In genomic region chr1:16693469-16694071, GRCh38 we compare ENCODE assay signal across 9 cellular contexts. TPM values are rescaled to one million over a fixed set of nuclear protein-coding genes. Genes with fewer than 3 reads are reported as not detected.
DNase-seq lines count a peak whose midpoint lies in the region; ATAC-seq and TF ChIP-seq lines count a peak whose summit lies in the region.
"Not testable (repeated sequence)": the region's sequence is repeated elsewhere in the genome, so short reads cannot be mapped to it uniquely, and the experiment has no call there.
"Had no signal": no experiment of that assay in that cellular context is flagged by ENCODE, and none has a peak within 500 bp of the region (broad histone marks: within the 10 kb centered on the region; RNA-seq: fewer than 3 reads in every experiment).

No MANE protein-coding gene starts in this region.

- H4K91ac ChIP-seq in neuronal stem cell (ENCODE audit: low read depth, low read length, poor library complexity): not testable (repeated sequence)

- not testable (repeated sequence) for TF ChIP-seq POLR2A in body of pancreas (IDR thresholded peaks at IDR 0.05)

- POLR2A ChIA-PET in activated CD4-positive, alpha-beta T cell treated with anti-CD3 and anti-CD28 coated beads for 36 hours (lab: Charles Lee): interaction anchor here (0.6 to 1.5 kb wide), 2 partner anchors 212 to 345 kb away, joined by 3 to 4 read pairs; no protein-coding TSS in a partner anchor

- not testable (repeated sequence) for H2BK5ac ChIP-seq in neuronal stem cell (ENCODE audit: low read length)

- peak overlapping the region; percentile 8 for H3K4me3 ChIP-seq in NT2/D1 (ENCODE audit: insufficient read length, low read depth)
- H3K4me3 ChIP-seq in body of pancreas; neuronal stem cell (ENCODE audit: low read length in 2 of 2): not testable (repeated sequence)

- not testable (repeated sequence) for H3K27ac ChIP-seq in body of pancreas; foreskin keratinocyte; neuronal stem cell (replicated peaks; ENCODE audit: low read length)

- H3K27ac Mint-ChIP-seq in activated CD4-positive, alpha-beta T cell treated with anti-CD3 and anti-CD28 coated beads for 36 hours; memory B cell; stimulated activated naive B cell treated with anti-CD40 and anti-IgM and Interleukin-4, amounts not matched to agents 10 μg/mL and 1 μg/mL and 100 μg/mL, for 72 hours: not testable (repeated sequence)

- H3K4me2 ChIP-seq in neuronal stem cell (ENCODE audit: insufficient read depth, low read length, poor library complexity, severe bottlenecking): peak overlapping the region; percentile 49

- DNase-seq in NT2/D1 (ENCODE audit: low read depth, low spot score); foreskin keratinocyte; memory B cell (ENCODE audit: low spot score in 2 of 2); neuronal stem cell (ENCODE audit: low spot score); stimulated activated naive B cell treated with anti-CD40 and anti-IgM and Interleukin-4, amounts not matched to agents 10 μg/mL and 1 μg/mL and 100 μg/mL, for 72 hours: not testable (repeated sequence)
- peak; percentile 4 for DNase-seq in activated CD4-positive, alpha-beta T cell treated with anti-CD3 and anti-CD28 coated beads for 36 hours
- DNase-seq in body of pancreas: peak in 1 of 4 donors; percentile 21

- WGBS in body of pancreas, 2 donors: 11% methylated on average over 21 of the region's 73 CpGs; no CpG with 5 or more reads in 1 of the 2 donors
- no CpG with 5 or more reads among the region's 73 CpGs for WGBS in neuronal stem cell (ENCODE audit: extremely low coverage in 2 of 2, insufficient read length in 2 of 2, insufficient replicate concordance in 1 of 2), 2 donors

- H3K4me1 Mint-ChIP-seq in activated CD4-positive, alpha-beta T cell treated with anti-CD3 and anti-CD28 coated beads for 36 hours; memory B cell; stimulated activated naive B cell treated with anti-CD40 and anti-IgM and Interleukin-4, amounts not matched to agents 10 μg/mL and 1 μg/mL and 100 μg/mL, for 72 hours: not testable (repeated sequence)

- H2BK120ac ChIP-seq in neuronal stem cell (ENCODE audit: low read depth, low read length): not testable (repeated sequence)

- not testable (repeated sequence) for H3K14ac ChIP-seq in neuronal stem cell (ENCODE audit: low read length)

- not testable (repeated sequence) for H3K23ac ChIP-seq in neuronal stem cell (ENCODE audit: low read depth, low read length, poor library complexity)

- CTCF ChIA-PET in activated CD4-positive, alpha-beta T cell treated with anti-CD3 and anti-CD28 coated beads for 36 hours (lab: Charles Lee): interaction anchor here (0.6 to 1.9 kb wide), 4 partner anchors 9 to 34 kb away, joined by 3 to 9 read pairs (median 4); no protein-coding TSS in a partner anchor

- not testable (repeated sequence) for H3K18ac ChIP-seq in neuronal stem cell (ENCODE audit: low read length)

- H3K9ac ChIP-seq in NT2/D1 (ENCODE audit: insufficient read length, low read depth); neuronal stem cell (ENCODE audit: low read depth, low read length, poor library complexity): not testable (repeated sequence)

- H3K27me3 Mint-ChIP-seq in activated CD4-positive, alpha-beta T cell treated with anti-CD3 and anti-CD28 coated beads for 36 hours: peaks cover 11% of the 10 kb centered on the region
- H3K27me3 Mint-ChIP-seq in memory B cell: not testable (repeated sequence)
- peaks cover 0 to 13% of the 10 kb centered on the region in 2 donors for H3K27me3 Mint-ChIP-seq in stimulated activated naive B cell treated with anti-CD40 and anti-IgM and Interleukin-4, amounts not matched to agents 10 μg/mL and 1 μg/mL and 100 μg/mL, for 72 hours

- H3K9me3 Mint-ChIP-seq in activated CD4-positive, alpha-beta T cell treated with anti-CD3 and anti-CD28 coated beads for 36 hours (ENCODE audit: low read depth); memory B cell; stimulated activated naive B cell treated with anti-CD40 and anti-IgM and Interleukin-4, amounts not matched to agents 10 μg/mL and 1 μg/mL and 100 μg/mL, for 72 hours: not testable (repeated sequence)

- H3K9me3 ChIP-seq in NT2/D1 (ENCODE audit: insufficient read depth, low read length); body of pancreas; neuronal stem cell (replicated peaks in 1 of 2; ENCODE audit: control insufficient read depth in 2 of 2, insufficient read depth in 1 of 2, low read depth in 1 of 2, low read length in 2 of 2): not testable (repeated sequence)

- peak; percentile 31 for ATAC-seq in activated CD4-positive, alpha-beta T cell treated with anti-CD3 and anti-CD28 coated beads for 36 hours
- ATAC-seq in body of pancreas: peak; percentile 40
- peak; percentile 24 for ATAC-seq in foreskin keratinocyte
- peak; percentile 20 for ATAC-seq in memory B cell (ENCODE audit: low read depth)
- peak; percentile 20 to 43 for ATAC-seq in stimulated activated naive B cell treated with anti-CD40 and anti-IgM and Interleukin-4, amounts not matched to agents 10 μg/mL and 1 μg/mL and 100 μg/mL, for 72 hours (replicated peaks)

- intact Hi-C loops in activated CD4-positive, alpha-beta T cell treated with anti-CD3 and anti-CD28 coated beads for 36 hours (cut with DNase I, micrococcal nuclease); body of pancreas (cut with DNase I): not testable (repeated sequence)

- H2AK5ac ChIP-seq in neuronal stem cell (ENCODE audit: low read depth, low read length): not testable (repeated sequence)

- not testable (repeated sequence) for H2BK12ac ChIP-seq in neuronal stem cell (ENCODE audit: low read length)

- not testable (repeated sequence) for H3K4me3 Mint-ChIP-seq in activated CD4-positive, alpha-beta T cell treated with anti-CD3 and anti-CD28 coated beads for 36 hours; memory B cell; stimulated activated naive B cell treated with anti-CD40 and anti-IgM and Interleukin-4, amounts not matched to agents 10 μg/mL and 1 μg/mL and 100 μg/mL, for 72 hours

- TF ChIP-seq CTCF in body of pancreas (IDR thresholded peaks at IDR 0.05); foreskin keratinocyte (conservative IDR thresholded peaks at IDR 0.05): not testable (repeated sequence)

- not testable (repeated sequence) for H3K79me1 ChIP-seq in neuronal stem cell (ENCODE audit: low read depth, low read length)

- H3K4me1 ChIP-seq in NT2/D1 (ENCODE audit: insufficient read depth, insufficient read length); body of pancreas; foreskin keratinocyte; neuronal stem cell (ENCODE audit: control insufficient read depth in 2 of 2, insufficient read depth in 1 of 2, low read depth in 1 of 2, low read length in 2 of 2): not testable (repeated sequence)

- H3K4ac ChIP-seq in neuronal stem cell (ENCODE audit: low read length): not testable (repeated sequence)

- not testable (repeated sequence) for H2BK15ac ChIP-seq in neuronal stem cell (ENCODE audit: low read length)

- H2AFZ ChIP-seq in neuronal stem cell (ENCODE audit: low read length): not testable (repeated sequence)

- H4K8ac ChIP-seq in neuronal stem cell (ENCODE audit: low read depth, low read length): not testable (repeated sequence)

- not testable (repeated sequence) for H3K27me3 ChIP-seq in NT2/D1 (ENCODE audit: insufficient read depth, insufficient read length); body of pancreas; foreskin keratinocyte; neuronal stem cell (ENCODE audit: control insufficient read depth in 3 of 3, insufficient read depth in 3 of 3, low read depth in 1 of 3, low read length in 3 of 3)

- not testable (repeated sequence) for H3K36me3 ChIP-seq in NT2/D1 (ENCODE audit: insufficient read depth, insufficient read length, low read length); body of pancreas (replicated peaks in 1 of 2; ENCODE audit: insufficient read depth in 1 of 2, low read depth in 2 of 2); neuronal stem cell (replicated peaks in 1 of 2; ENCODE audit: control insufficient read depth in 2 of 2, insufficient read depth in 2 of 2, low read length in 2 of 2)

- not testable (repeated sequence) for H3K36me3 Mint-ChIP-seq in activated CD4-positive, alpha-beta T cell treated with anti-CD3 and anti-CD28 coated beads for 36 hours (ENCODE audit: low read depth); memory B cell; stimulated activated naive B cell treated with anti-CD40 and anti-IgM and Interleukin-4, amounts not matched to agents 10 μg/mL and 1 μg/mL and 100 μg/mL, for 72 hours

RNA-seq across cellular contexts. Expression of gene RNU1-3, which starts 26.8 kb away (rescaled TPM):
- 1,000 to 10,000 TPM; 1,573 to 2,291 TPM for total RNA-seq in activated CD4-positive, alpha-beta T cell treated with anti-CD3 and anti-CD28 coated beads for 36 hours
- total RNA-seq in body of pancreas: over 10,000 TPM in 1 of 2 donors, under 1 TPM in 1; under 0.01 to 15,479 TPM
- 2,556 and 4,441 TPM in 2 replicates for total RNA-seq in foreskin keratinocyte
- not detected in 2 replicates for polyA plus RNA-seq in foreskin keratinocyte
- polyA plus RNA-seq in neuronal stem cell (2013, experiment 1 of 2): 14.3 TPM
- 15.9 TPM for polyA plus RNA-seq in neuronal stem cell (2013, experiment 2 of 2)
- total RNA-seq: G401 had no signal
- polyA plus RNA-seq: CD4-positive, alpha-beta memory T cell had no signal

RNA-seq across cellular contexts. Expression of gene RNU1-4, which starts 46.7 kb away (rescaled TPM):
- 1,000 to 10,000 TPM; 1,573 to 2,291 TPM for total RNA-seq in activated CD4-positive, alpha-beta T cell treated with anti-CD3 and anti-CD28 coated beads for 36 hours
- total RNA-seq in body of pancreas: over 10,000 TPM in 1 of 2 donors, under 1 TPM in 1; under 0.01 to 15,479 TPM
- 2,556 and 4,441 TPM in 2 replicates for total RNA-seq in foreskin keratinocyte
- not detected in 2 replicates for polyA plus RNA-seq in foreskin keratinocyte
- 14.3 TPM for polyA plus RNA-seq in neuronal stem cell (2013, experiment 1 of 2)
- polyA plus RNA-seq in neuronal stem cell (2013, experiment 2 of 2): 15.9 TPM
- total RNA-seq: G401 had no signal
- polyA plus RNA-seq: CD4-positive, alpha-beta memory T cell had no signal
